Comparison of ENCODE assay signal across 14 cellular contexts in the genomic region with DNA sequence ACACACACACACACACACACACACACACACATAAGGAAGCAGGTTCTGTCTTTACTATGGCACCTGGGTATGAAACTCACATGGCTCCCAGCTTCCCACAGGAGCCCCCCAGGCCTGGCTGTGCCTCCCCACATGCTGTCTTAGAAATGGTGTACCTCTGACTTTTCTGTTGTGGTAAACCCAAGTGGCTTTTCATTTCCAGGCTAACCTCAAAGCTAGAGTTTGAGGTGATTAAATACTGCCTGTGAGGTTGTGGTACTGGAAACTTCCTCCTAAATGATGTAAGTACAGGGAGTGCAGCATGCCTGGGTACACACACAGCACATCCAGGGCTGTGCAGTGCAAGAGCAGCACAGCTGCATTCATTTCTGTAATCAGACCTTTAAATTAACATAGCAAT. TPM values are rescaled to one million over a fixed set of nuclear protein-coding genes. Genes with fewer than 3 reads are reported as not detected.
DNase-seq lines count a peak whose midpoint lies in the region; ATAC-seq lines count a peak whose summit lies in the region.
"Had no signal": no experiment of that assay in that cellular context is flagged by ENCODE, and none has a peak within 500 bp of the region (broad histone marks: within the 10 kb centered on the region; RNA-seq: fewer than 3 reads in every experiment).

No MANE protein-coding gene starts in this region.

- peak; percentile 18 for DNase-seq in activated naive CD4-positive, alpha-beta T cell treated with anti-CD3 and anti-CD28 coated beads for 36 hours
- no peak for DNase-seq in activated naive CD4-positive, alpha-beta T cell treated with Interleukin-2 at 50 U/mL for 16 hours
- DNase-seq in Kasumi-1 (lab: John Stamatoyannopoulos, UW) (peak; percentile 14 to 51), GM19238 (ENCODE audit: insufficient read length, low spot score) (no peak), G401 (ENCODE audit: low spot score) (no peak), Right ventricle myocardium superior (no peak)
- peak; percentile 22 for DNase-seq in activated naive CD8-positive, alpha-beta T cell treated with anti-CD3 and anti-CD28 coated beads, Interleukin-2, amount 50 U/mL, for 24 hours
- DNase-seq in stimulated activated effector memory CD8-positive, alpha-beta T cell treated with anti-CD3 and anti-CD28 coated beads, Interleukin-12 subunit alpha, Interleukin-12 subunit beta, amount 100 ng/mL, for 72 hours (ENCODE audit: low spot score in 2 of 2), result peak in 1 of 2 donors; percentile 57
- DNase-seq: activated effector memory CD4-positive, alpha-beta T cell treated with anti-CD3 and anti-CD28 coated beads, Interleukin-2, amount 50 U/mL, for 16 hours; colonic mucosa; Karpas-422; NCI-H2171; spleen had no signal

- H3K27me3 Mint-ChIP-seq in activated naive CD4-positive, alpha-beta T cell treated with anti-CD3 and anti-CD28 coated beads for 36 hours (ENCODE audit: low read depth), result no peaks in the 10 kb centered on the region
- peaks cover 58% of the 10 kb centered on the region for H3K27me3 Mint-ChIP-seq in activated naive CD8-positive, alpha-beta T cell treated with anti-CD3 and anti-CD28 coated beads, Interleukin-2, amount 50 U/mL, for 24 hours

- in situ Hi-C loops in G401 (cut with HindIII; ENCODE audit: low sequenced_read_pairs), result no loop called here

- H3K4me1 Mint-ChIP-seq in activated naive CD4-positive, alpha-beta T cell treated with anti-CD3 and anti-CD28 coated beads for 36 hours (ENCODE audit: low read depth), result peaks cover 33% of the 10 kb centered on the region
- H3K4me1 Mint-ChIP-seq in activated naive CD8-positive, alpha-beta T cell treated with anti-CD3 and anti-CD28 coated beads, Interleukin-2, amount 50 U/mL, for 24 hours, result peaks cover 29% of the 10 kb centered on the region
- peaks cover 20% of the 10 kb centered on the region for H3K4me1 Mint-ChIP-seq in stimulated activated effector memory CD8-positive, alpha-beta T cell treated with anti-CD3 and anti-CD28 coated beads, Interleukin-12 subunit alpha, Interleukin-12 subunit beta, amount 100 ng/mL, for 72 hours

- H3K9me3 Mint-ChIP-seq in activated naive CD4-positive, alpha-beta T cell treated with anti-CD3 and anti-CD28 coated beads for 36 hours, result no peaks in the 10 kb centered on the region
- peaks cover 4% of the 10 kb centered on the region for H3K9me3 Mint-ChIP-seq in activated naive CD8-positive, alpha-beta T cell treated with anti-CD3 and anti-CD28 coated beads, Interleukin-2, amount 50 U/mL, for 24 hours
- no peaks in the 10 kb centered on the region for H3K9me3 Mint-ChIP-seq in stimulated activated effector memory CD8-positive, alpha-beta T cell treated with anti-CD3 and anti-CD28 coated beads, Interleukin-12 subunit alpha, Interleukin-12 subunit beta, amount 100 ng/mL, for 72 hours
- H3K9me3 Mint-ChIP-seq: nephron had no signal

- intact Hi-C loops in activated naive CD4-positive, alpha-beta T cell treated with anti-CD3 and anti-CD28 coated beads for 36 hours (cut with micrococcal nuclease), result loop anchor here (2.0 kb wide), 2 partner anchors 33 to 45 kb away; no protein-coding TSS in a partner anchor
- intact Hi-C loops in Right ventricle myocardium superior (cut with DNase I), result no loop called here

- H3K36me3 Mint-ChIP-seq in activated naive CD4-positive, alpha-beta T cell treated with anti-CD3 and anti-CD28 coated beads for 36 hours (ENCODE audit: low read depth), result no peaks in the 10 kb centered on the region
- no peaks in the 10 kb centered on the region for H3K36me3 Mint-ChIP-seq in activated naive CD8-positive, alpha-beta T cell treated with anti-CD3 and anti-CD28 coated beads, Interleukin-2, amount 50 U/mL, for 24 hours (ENCODE audit: low read depth)
- H3K36me3 Mint-ChIP-seq in stimulated activated effector memory CD8-positive, alpha-beta T cell treated with anti-CD3 and anti-CD28 coated beads, Interleukin-12 subunit alpha, Interleukin-12 subunit beta, amount 100 ng/mL, for 72 hours, result no peaks in the 10 kb centered on the region

- no peak overlapping the region for H3K27ac Mint-ChIP-seq in activated naive CD4-positive, alpha-beta T cell treated with anti-CD3 and anti-CD28 coated beads for 36 hours
- H3K27ac Mint-ChIP-seq in activated naive CD8-positive, alpha-beta T cell treated with anti-CD3 and anti-CD28 coated beads, Interleukin-2, amount 50 U/mL, for 24 hours, result peak overlapping the region; percentile 75
- no peak overlapping the region for H3K27ac Mint-ChIP-seq in stimulated activated effector memory CD8-positive, alpha-beta T cell treated with anti-CD3 and anti-CD28 coated beads, Interleukin-12 subunit alpha, Interleukin-12 subunit beta, amount 100 ng/mL, for 72 hours

- CTCF ChIA-PET in activated naive CD4-positive, alpha-beta T cell treated with anti-CD3 and anti-CD28 coated beads for 36 hours (lab: Charles Lee), result interaction anchor here (1.2 to 1.6 kb wide), 3 partner anchors 30 to 181 kb away, joined by 3 to 8 read pairs (median 4); no protein-coding TSS in a partner anchor

- peak; percentile 90 for ATAC-seq in activated naive CD8-positive, alpha-beta T cell treated with anti-CD3 and anti-CD28 coated beads, Interleukin-2, amount 50 U/mL, for 24 hours
- ATAC-seq in stimulated activated effector memory CD8-positive, alpha-beta T cell treated with anti-CD3 and anti-CD28 coated beads, Interleukin-12 subunit alpha, Interleukin-12 subunit beta, amount 100 ng/mL, for 72 hours, result peak; percentile 90
- no peak for ATAC-seq in Right ventricle myocardium superior (ENCODE audit: poor library complexity)

- H3K4me3 Mint-ChIP-seq in activated naive CD4-positive, alpha-beta T cell treated with anti-CD3 and anti-CD28 coated beads for 36 hours, result no peak overlapping the region
- H3K4me3 Mint-ChIP-seq in activated naive CD8-positive, alpha-beta T cell treated with anti-CD3 and anti-CD28 coated beads, Interleukin-2, amount 50 U/mL, for 24 hours, result peak overlapping the region; percentile 26
- H3K4me3 Mint-ChIP-seq in stimulated activated effector memory CD8-positive, alpha-beta T cell treated with anti-CD3 and anti-CD28 coated beads, Interleukin-12 subunit alpha, Interleukin-12 subunit beta, amount 100 ng/mL, for 72 hours, result no peak overlapping the region
- H3K4me3 Mint-ChIP-seq: nephron had no signal

RNA-seq across cellular contexts. Expression of a gene that starts 34.4 kb away (rescaled TPM):
- 1 to 10 TPM; 6.0 to 6.7 TPM for total RNA-seq in activated naive CD4-positive, alpha-beta T cell treated with anti-CD3 and anti-CD28 coated beads for 36 hours
- 28.7 and 35.1 TPM in 2 replicates for total RNA-seq in G401 (2014; rRNA removed; shearing (Covaris generic))
- total RNA-seq in Right ventricle myocardium superior, result 30.4 TPM

Comparison
In these comparisons a context has a peak if more than half of its experiments do, and no peak if none do; other contexts are left out.
1. DNase-seq: peak in activated naive CD4-positive, alpha-beta T cell treated with anti-CD3 and anti-CD28 coated beads for 36 hours (single experiment), Kasumi-1 (2 of 2) and activated naive CD8-positive, alpha-beta T cell treated with anti-CD3 and anti-CD28 coated beads, Interleukin-2, amount 50 U/mL, for 24 hours (single experiment); none in activated naive CD4-positive, alpha-beta T cell treated with Interleukin-2 at 50 U/mL for 16 hours (single experiment), GM19238 (single experiment), G401 (single experiment) and Right ventricle myocardium superior (single experiment).